In the genomic region with DNA sequence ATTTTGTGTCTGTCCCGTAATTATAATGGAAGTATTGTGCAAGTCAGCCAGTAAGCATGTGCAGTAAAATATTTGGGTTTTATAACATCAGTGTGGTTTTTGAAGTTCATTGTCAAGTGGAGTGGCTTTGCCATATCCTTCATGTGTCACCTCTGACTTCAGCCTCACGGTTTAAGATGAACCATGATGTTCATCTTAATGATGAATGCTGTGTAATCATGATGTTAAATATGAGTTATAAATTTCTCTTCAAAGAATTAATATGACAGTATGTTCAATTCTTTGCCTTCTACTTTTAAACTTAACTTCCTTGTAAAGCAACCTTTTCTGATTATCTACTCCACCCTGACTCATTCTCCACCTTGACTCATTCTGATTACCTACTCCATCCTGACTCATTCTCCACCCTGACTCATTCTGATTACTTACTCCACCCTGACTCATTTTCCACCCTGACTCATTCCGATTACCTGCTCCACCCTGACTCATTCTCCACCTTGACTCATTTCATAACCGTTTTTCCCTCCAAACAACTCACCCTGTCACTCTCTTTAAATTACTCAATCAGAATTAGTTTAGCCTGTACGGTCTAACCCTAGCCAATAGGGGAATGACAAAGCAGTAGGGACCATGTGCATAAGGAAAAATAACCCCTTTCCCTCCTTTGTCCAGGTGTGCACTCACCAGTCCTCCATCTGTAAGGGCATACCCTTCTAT, we compare ENCODE assay signal across 7 cellular contexts. TPM values are rescaled to one million over a fixed set of nuclear protein-coding genes. Genes with fewer than 3 reads are reported as not detected.
DNase-seq lines count a peak whose midpoint lies in the region; ATAC-seq and TF ChIP-seq lines count a peak whose summit lies in the region.

No MANE protein-coding gene starts in this region.

- ATAC-seq in GM18909 (IDR thresholded peaks at IDR 0.05; ENCODE audit: poor library complexity, unreplicated experiment) (peak; percentile 91), HG02763 (IDR thresholded peaks at IDR 0.05; ENCODE audit: unreplicated experiment) (peak; percentile 88)

- peaks cover 3% of the 10 kb centered on the region for H3K4me1 Mint-ChIP-seq in CD14-positive monocyte

- peaks cover 33% of the 10 kb centered on the region for H3K4me1 ChIP-seq in OCI-LY3 (ENCODE audit: low read length)
- peaks cover 0 to 6% (median 0%) of the 10 kb centered on the region in 3 donors for H3K4me1 ChIP-seq in esophagus squamous epithelium
- H3K4me1 ChIP-seq in ascending aorta, result no peaks in the 10 kb centered on the region
- no peaks in the 10 kb centered on the region for H3K4me1 ChIP-seq in effector memory CD4-positive, alpha-beta T cell (ENCODE audit: control insufficient read depth, insufficient read depth, low read length, poor library complexity, severe bottlenecking)

- DNase-seq in esophagus squamous epithelium (lab: John Stamatoyannopoulos, UW) (no peak), ascending aorta (ENCODE audit: low spot score in 2 of 2) (no peak), CD14-positive monocyte (ENCODE audit: low spot score) (no peak)
- DNase-seq in effector memory CD4-positive, alpha-beta T cell, result no peak

- no peak overlapping the region for H3K27ac Mint-ChIP-seq in CD14-positive monocyte

- WGBS in esophagus squamous epithelium, 2 donors, result 26 to 31% methylated on average over 5 of the region's 5 CpGs

- H3K27ac ChIP-seq in OCI-LY3 (ENCODE audit: low read length) (peak overlapping the region; percentile 86), esophagus squamous epithelium (peak overlapping the region in 3 of 4 donors; percentile 34 to 37 (median 36)), ascending aorta (no peak overlapping the region)
- H3K27ac ChIP-seq in effector memory CD4-positive, alpha-beta T cell (ENCODE audit: insufficient read depth, low read length, poor library complexity, severe bottlenecking), result no peak overlapping the region

- no peaks in the 10 kb centered on the region for H3K36me3 Mint-ChIP-seq in CD14-positive monocyte

- H3K9me3 ChIP-seq in OCI-LY3 (ENCODE audit: insufficient read depth, low read length) (peaks cover 32% of the 10 kb centered on the region), esophagus squamous epithelium (peaks cover 0 to 17% (median 6%) of the 10 kb centered on the region in 3 donors), ascending aorta (peaks cover 0 to 10% of the 10 kb centered on the region in 2 donors)
- H3K9me3 ChIP-seq in effector memory CD4-positive, alpha-beta T cell (ENCODE audit: control insufficient read depth, low read length), result peaks cover 9% of the 10 kb centered on the region

- intact Hi-C loops in esophagus squamous epithelium (cut with DNase I) (no loop called here), ascending aorta (cut with DNase I) (no loop called here), CD14-positive monocyte (cut with micrococcal nuclease) (no loop called here)

- H3K9ac ChIP-seq in OCI-LY3 (ENCODE audit: low read length), result peak overlapping the region; percentile 46; the same call in 1 of the 2 replicates

- TF ChIP-seq POLR2A in esophagus squamous epithelium (IDR thresholded peaks at IDR 0.05), result no peak

- H3K27me3 ChIP-seq in OCI-LY3 (ENCODE audit: low read depth, low read length) (no peaks in the 10 kb centered on the region), esophagus squamous epithelium (no peaks in the 10 kb centered on the region), ascending aorta (no peaks in the 10 kb centered on the region)
- no peaks in the 10 kb centered on the region for H3K27me3 ChIP-seq in effector memory CD4-positive, alpha-beta T cell (replicated peaks; ENCODE audit: control insufficient read depth, insufficient read depth, low read length, poor library complexity, severe bottlenecking)

- H2AFZ ChIP-seq in OCI-LY3 (ENCODE audit: low read depth, low read length), result no peak overlapping the region

- H3K4me3 ChIP-seq in OCI-LY3 (ENCODE audit: low read length) (peak overlapping the region; percentile 24), esophagus squamous epithelium (no peak overlapping the region), ascending aorta (no peak overlapping the region)
- no peak overlapping the region for H3K4me3 ChIP-seq in effector memory CD4-positive, alpha-beta T cell (ENCODE audit: insufficient read depth, low read depth, low read length, poor library complexity, severe bottlenecking)

- H3K4me3 Mint-ChIP-seq in CD14-positive monocyte, result no peak overlapping the region

- no peaks in the 10 kb centered on the region for H3K79me2 ChIP-seq in OCI-LY3 (ENCODE audit: low read length)

- H3K9me3 Mint-ChIP-seq in CD14-positive monocyte, result peaks cover 15 to 51% (median 38%) of the 10 kb centered on the region in 7 donors

- peaks cover 4 to 6% (median 5%) of the 10 kb centered on the region in 3 donors for H3K27me3 Mint-ChIP-seq in CD14-positive monocyte (ENCODE audit: low read depth in 3 of 3)

- no peaks in the 10 kb centered on the region for H4K20me1 ChIP-seq in OCI-LY3 (ENCODE audit: insufficient read depth, low read length)

- H3K36me3 ChIP-seq in OCI-LY3 (replicated peaks; ENCODE audit: low read depth, low read length) (peaks cover 18% of the 10 kb centered on the region), esophagus squamous epithelium (no peaks in the 10 kb centered on the region), ascending aorta (no peaks in the 10 kb centered on the region)
- H3K36me3 ChIP-seq in effector memory CD4-positive, alpha-beta T cell (ENCODE audit: control insufficient read depth, insufficient read depth, low read length), result no peaks in the 10 kb centered on the region

- TF ChIP-seq CTCF in OCI-LY3 (IDR thresholded peaks at IDR 0.05; ENCODE audit: low read depth, low read length) (no peak), esophagus squamous epithelium (IDR thresholded peaks at IDR 0.05) (peak in 1 of 6 experiments; percentile 27), ascending aorta (IDR thresholded peaks at IDR 0.05) (no peak), CD14-positive monocyte (IDR thresholded peaks at IDR 0.05) (no peak)

- peak overlapping the region; percentile 60 for H3K4me2 ChIP-seq in OCI-LY3 (ENCODE audit: low read length)

RNA-seq across cellular contexts. Expression of gene ANKRD10, which starts 50.3 kb away (rescaled TPM):
- 10 to 100 TPM; 19.3 to 62.9 (median 29.4) TPM for total RNA-seq in esophagus squamous epithelium
- total RNA-seq in ascending aorta, result 100 TPM
- polyA plus RNA-seq in CD14-positive monocyte, result 10 to 100 TPM; 30.5 to 37.2 TPM

Comparison
In these comparisons a context has a peak if more than half of its experiments do, and no peak if none do; other contexts are left out.
1. H3K27ac ChIP-seq: peak in OCI-LY3 (single experiment) and esophagus squamous epithelium (3 of 4); none in ascending aorta (0 of 2) and effector memory CD4-positive, alpha-beta T cell (single experiment).